ENCODE assay signal across 23 cellular contexts in genomic region chr2:53098323-53099073, GRCh38.
DNase-seq lines count a peak whose midpoint lies in the region; ATAC-seq, FAIRE-seq and TF ChIP-seq lines count a peak whose summit lies in the region.
"Had no signal": no experiment of that assay in that cellular context is flagged by ENCODE, and none has a peak within 500 bp of the region (broad histone marks: within the 10 kb centered on the region; RNA-seq: fewer than 3 reads in every experiment).

No MANE protein-coding gene starts in this region.

- H3K9me3 Mint-ChIP-seq in endodermal cell: no peaks in the 10 kb centered on the region
- H3K9me3 Mint-ChIP-seq in activated naive CD8-positive, alpha-beta T cell treated with anti-CD3 and anti-CD28 coated beads, Interleukin-2, amount 50 U/mL, for 24 hours: no peaks in the 10 kb centered on the region
- H3K9me3 Mint-ChIP-seq in stimulated activated naive CD8-positive, alpha-beta T cell treated with anti-CD3 and anti-CD28 coated beads, Interleukin-15, amount 100 ng/mL, for 72 hours: no peaks in the 10 kb centered on the region

- H3K27me3 Mint-ChIP-seq in endodermal cell (ENCODE audit: insufficient read depth): no peaks in the 10 kb centered on the region
- no peaks in the 10 kb centered on the region for H3K27me3 Mint-ChIP-seq in activated naive CD8-positive, alpha-beta T cell treated with anti-CD3 and anti-CD28 coated beads, Interleukin-2, amount 50 U/mL, for 24 hours
- H3K27me3 Mint-ChIP-seq in stimulated activated naive CD8-positive, alpha-beta T cell treated with anti-CD3 and anti-CD28 coated beads, Interleukin-15, amount 100 ng/mL, for 72 hours: no peaks in the 10 kb centered on the region
- H3K27me3 Mint-ChIP-seq: IgD-negative memory B cell had no signal

- peaks cover 29% of the 10 kb centered on the region for H3K4me1 Mint-ChIP-seq in endodermal cell
- H3K4me1 Mint-ChIP-seq in activated naive CD8-positive, alpha-beta T cell treated with anti-CD3 and anti-CD28 coated beads, Interleukin-2, amount 50 U/mL, for 24 hours: no peaks in the 10 kb centered on the region
- H3K4me1 Mint-ChIP-seq in stimulated activated naive CD8-positive, alpha-beta T cell treated with anti-CD3 and anti-CD28 coated beads, Interleukin-15, amount 100 ng/mL, for 72 hours: no peaks in the 10 kb centered on the region
- H3K4me1 Mint-ChIP-seq: IgD-negative memory B cell had no signal

- no peak overlapping the region for H3K4me3 Mint-ChIP-seq in endodermal cell
- no peak overlapping the region for H3K4me3 Mint-ChIP-seq in activated naive CD8-positive, alpha-beta T cell treated with anti-CD3 and anti-CD28 coated beads, Interleukin-2, amount 50 U/mL, for 24 hours
- H3K4me3 Mint-ChIP-seq in stimulated activated naive CD8-positive, alpha-beta T cell treated with anti-CD3 and anti-CD28 coated beads, Interleukin-15, amount 100 ng/mL, for 72 hours: no peak overlapping the region
- H3K4me3 Mint-ChIP-seq: IgD-negative memory B cell had no signal

- H3K9me3 ChIP-seq in endodermal cell (ENCODE audit: control insufficient read depth, low read length): no peaks in the 10 kb centered on the region
- H3K9me3 ChIP-seq in small intestine (ENCODE audit: control insufficient read depth, low read depth): no peaks in the 10 kb centered on the region
- H3K9me3 ChIP-seq: HAP-1, MG63, Peyer's patch had no signal

- TF ChIP-seq CTCF in endodermal cell (conservative IDR thresholded peaks at IDR 0.05): no peak
- no peak for TF ChIP-seq CTCF in coronary artery (IDR thresholded peaks at IDR 0.05)

- no peak overlapping the region for H3K9ac ChIP-seq in endodermal cell (ENCODE audit: extremely low read depth, low read length, poor library complexity, severe bottlenecking)

- FAIRE-seq in small intestine (lab: Jason Lieb, UNC): no peak

- no peaks in the 10 kb centered on the region for H3K27me3 ChIP-seq in endodermal cell (ENCODE audit: control insufficient read depth, insufficient read depth, low read length, poor library complexity, severe bottlenecking)
- H3K27me3 ChIP-seq in small intestine (ENCODE audit: control insufficient read depth in 2 of 2, insufficient read depth in 2 of 2, low read length in 2 of 2): no peaks in the 10 kb centered on the region
- H3K27me3 ChIP-seq: MG63, Peyer's patch had no signal

- peak overlapping the region; percentile 45 for H3K27ac Mint-ChIP-seq in endodermal cell
- no peak overlapping the region for H3K27ac Mint-ChIP-seq in activated naive CD8-positive, alpha-beta T cell treated with anti-CD3 and anti-CD28 coated beads, Interleukin-2, amount 50 U/mL, for 24 hours
- H3K27ac Mint-ChIP-seq in stimulated activated naive CD8-positive, alpha-beta T cell treated with anti-CD3 and anti-CD28 coated beads, Interleukin-15, amount 100 ng/mL, for 72 hours: no peak overlapping the region
- H3K27ac Mint-ChIP-seq: IgD-negative memory B cell had no signal

- no peaks in the 10 kb centered on the region for H3K4me1 ChIP-seq in endodermal cell (ENCODE audit: control insufficient read depth, insufficient read depth, low read length)
- no peaks in the 10 kb centered on the region for H3K4me1 ChIP-seq in small intestine (ENCODE audit: control insufficient read depth in 2 of 2, insufficient read depth in 1 of 2, low read depth in 1 of 2, low read length in 1 of 2)
- H3K4me1 ChIP-seq: Peyer's patch had no signal

- WGBS in endodermal cell (ENCODE audit: insufficient coverage in 1 of 2, insufficient read length in 1 of 2), 2 experiments: 91% methylated on average over 7 of the region's 7 CpGs; no CpG with 5 or more reads in 1 of the 2 experiments
- 19 to 54% (median 36%) methylated on average over 7 of the region's 7 CpGs for WGBS in small intestine, 3 donors

- H3K36me3 ChIP-seq in endodermal cell (ENCODE audit: control insufficient read depth, insufficient read depth, low read length) (no peaks in the 10 kb centered on the region), small intestine (ENCODE audit: control insufficient read depth in 2 of 2, insufficient read depth in 2 of 2, low read length in 2 of 2) (no peaks in the 10 kb centered on the region)
- H3K36me3 ChIP-seq: HAP-1, MG63, Peyer's patch had no signal

- peak; percentile 71 for DNase-seq in HT-29 (ENCODE audit: low spot score)
- no peak for DNase-seq in endodermal cell
- peak; percentile 50 for DNase-seq in left kidney (ENCODE audit: low read depth, low spot score)
- peak; percentile 5 for DNase-seq in small intestine
- no peak for DNase-seq in activated naive CD8-positive, alpha-beta T cell treated with anti-CD3 and anti-CD28 coated beads, Interleukin-2, amount 50 U/mL, for 24 hours
- DNase-seq in stimulated activated naive CD8-positive, alpha-beta T cell treated with anti-CD3 and anti-CD28 coated beads, Interleukin-15, amount 100 ng/mL, for 72 hours: no peak
- DNase-seq in coronary artery (ENCODE audit: low spot score): no peak
- DNase-seq: AML-193, DMS 273 treated with DMSO at 0.1 percent for 48 hours, DND-41, Karpas-422, MG63, NCI-H1092, NCI-H146, NCI-H2029 treated with DMSO at 0.1 percent for 48 hours, NCI-H2171 treated with DMSO at 0.1 percent for 48 hours, NCI-H446, Peyer's patch, SHP77 had no signal

- no peaks in the 10 kb centered on the region for H3K36me3 Mint-ChIP-seq in endodermal cell (ENCODE audit: low read depth)
- no peaks in the 10 kb centered on the region for H3K36me3 Mint-ChIP-seq in activated naive CD8-positive, alpha-beta T cell treated with anti-CD3 and anti-CD28 coated beads, Interleukin-2, amount 50 U/mL, for 24 hours (ENCODE audit: low read depth)
- H3K36me3 Mint-ChIP-seq: IgD-negative memory B cell had no signal

- H3K4me3 ChIP-seq in endodermal cell (ENCODE audit: low read length) (no peak overlapping the region), small intestine (ENCODE audit: low read depth in 1 of 2, low read length in 2 of 2) (no peak overlapping the region), coronary artery (no peak overlapping the region)
- H3K4me3 ChIP-seq: HAP-1, MG63, Peyer's patch, SK-N-MC had no signal

- H3K27ac ChIP-seq in endodermal cell (ENCODE audit: low read depth, low read length) (no peak overlapping the region), small intestine (ENCODE audit: low read depth in 1 of 2, low read length in 1 of 2) (no peak overlapping the region), coronary artery (no peak overlapping the region)
- H3K27ac ChIP-seq: C4-2B, SK-N-MC had no signal

- no peak for ATAC-seq in activated naive CD8-positive, alpha-beta T cell treated with anti-CD3 and anti-CD28 coated beads, Interleukin-2, amount 50 U/mL, for 24 hours
- ATAC-seq in stimulated activated naive CD8-positive, alpha-beta T cell treated with anti-CD3 and anti-CD28 coated beads, Interleukin-15, amount 100 ng/mL, for 72 hours: no peak

Comparison
In these comparisons a context has a peak if more than half of its experiments do, and no peak if none do; other contexts are left out.
1. DNase-seq: peak in HT-29 (single experiment), left kidney (single experiment) and small intestine (single experiment); none in endodermal cell (single experiment), activated naive CD8-positive, alpha-beta T cell treated with anti-CD3 and anti-CD28 coated beads, Interleukin-2, amount 50 U/mL, for 24 hours (single experiment), stimulated activated naive CD8-positive, alpha-beta T cell treated with anti-CD3 and anti-CD28 coated beads, Interleukin-15, amount 100 ng/mL, for 72 hours (0 of 2) and coronary artery (single experiment).